ENCODE assay signal across 8 cellular contexts in the genomic region with DNA sequence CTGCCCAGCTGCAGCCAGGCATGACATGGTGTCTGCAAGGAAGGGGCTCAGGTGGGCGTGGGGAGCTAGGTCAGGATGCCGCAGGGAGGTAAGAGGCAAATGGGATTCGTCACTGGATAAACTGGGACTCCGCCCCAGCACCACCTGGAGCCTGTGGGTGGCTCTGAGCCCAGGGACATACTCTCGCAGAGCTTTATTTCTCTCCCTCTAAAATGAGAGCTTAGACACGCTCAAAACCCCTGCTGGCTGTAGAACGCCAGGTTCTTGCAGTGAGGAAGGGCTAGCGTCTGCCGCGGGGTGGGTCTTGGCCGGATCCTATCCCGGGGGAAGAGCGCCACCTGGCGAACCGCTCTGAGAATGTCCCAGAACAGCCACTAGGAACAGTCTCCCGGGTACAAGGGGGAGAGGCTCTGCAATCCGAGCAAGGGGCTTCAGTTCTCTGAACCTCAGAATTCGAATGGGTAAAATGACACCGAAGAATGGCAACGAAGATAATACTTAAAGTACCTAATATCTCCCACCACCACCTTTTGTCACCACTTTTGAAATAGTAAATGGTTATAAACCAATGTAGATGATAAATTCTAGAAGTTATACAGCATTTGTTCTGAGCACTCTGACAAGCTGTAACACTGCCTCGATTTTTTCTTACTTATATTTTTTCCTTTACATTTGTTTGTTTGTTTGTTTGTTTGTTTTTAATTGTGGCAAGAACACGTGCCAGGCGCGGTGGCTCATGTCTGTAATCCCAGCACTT. TPM values are rescaled to one million over a fixed set of nuclear protein-coding genes. Genes with fewer than 3 reads are reported as not detected.
DNase-seq lines count a peak whose midpoint lies in the region; ATAC-seq and TF ChIP-seq lines count a peak whose summit lies in the region.

No MANE protein-coding gene starts in this region.

- TF ChIP-seq POLR2A in gastroesophageal sphincter (IDR thresholded peaks at IDR 0.05), result no peak

- no peak for TF ChIP-seq EP300 in gastroesophageal sphincter (IDR thresholded peaks at IDR 0.05)

- TF ChIP-seq CTCF in LNCAP (IDR thresholded peaks at IDR 0.05) (peak; percentile 92), gastroesophageal sphincter (IDR thresholded peaks at IDR 0.05) (peak; percentile 84 to 92 (median 90)), neutrophil (IDR thresholded peaks at IDR 0.05) (peak; percentile 70)

- WGBS in gastroesophageal sphincter (ENCODE audit: low coverage in 1 of 2), 2 donors, result 11 to 19% methylated on average over 1 to 13 of the region's 24 CpGs

- H3K27ac ChIP-seq in SJSA1 (no peak overlapping the region), gastroesophageal sphincter (no peak overlapping the region), neutrophil (no peak overlapping the region)

- H3K4me3 ChIP-seq in SJSA1 (no peak overlapping the region), gastroesophageal sphincter (peak overlapping the region in 1 of 2 donors; percentile 36), neutrophil (ENCODE audit: low read depth in 1 of 2, low read length in 1 of 2) (no peak overlapping the region)

- H3K4me1 ChIP-seq in SJSA1 (replicated peaks) (peaks cover 3% of the 10 kb centered on the region; the same call in 1 of the 2 replicates), gastroesophageal sphincter (peaks cover 0 to 6% (median 3%) of the 10 kb centered on the region in 3 donors), neutrophil (ENCODE audit: control insufficient read depth in 1 of 2, insufficient read depth in 1 of 2, low read depth in 1 of 2, low read length in 1 of 2) (peaks cover 0 to 4% of the 10 kb centered on the region in 2 experiments)

- H3K36me3 ChIP-seq in SJSA1 (no peaks in the 10 kb centered on the region), gastroesophageal sphincter (no peaks in the 10 kb centered on the region), neutrophil (no peaks in the 10 kb centered on the region)

- peak; percentile 89 for ATAC-seq in GM21529 (IDR thresholded peaks at IDR 0.05; ENCODE audit: unreplicated experiment)
- peak; percentile 88 for ATAC-seq in gastroesophageal sphincter

- H3K9me3 ChIP-seq in SJSA1 (replicated peaks), result no peaks in the 10 kb centered on the region
- no peaks in the 10 kb centered on the region for H3K9me3 ChIP-seq in gastroesophageal sphincter
- no peaks in the 10 kb centered on the region for H3K9me3 ChIP-seq in neutrophil

- H3K27me3 ChIP-seq in SJSA1 (replicated peaks) (no peaks in the 10 kb centered on the region), gastroesophageal sphincter (peaks cover 6% of the 10 kb centered on the region), neutrophil (peaks cover 11% of the 10 kb centered on the region)

- peak; percentile 91 for DNase-seq in DMS 273 (lab: John Stamatoyannopoulos, UW; ENCODE audit: unreplicated experiment)
- peak; percentile 55 to 70 for DNase-seq in SJSA1 (ENCODE audit: low read depth in 1 of 2, low spot score in 2 of 2)
- DNase-seq in activated naive CD4-positive, alpha-beta T cell treated with Interleukin-2 at 50 U/mL for 16 hours, result peak; percentile 76
- peak; percentile 91 for DNase-seq in superior temporal gyrus (ENCODE audit: extremely low spot score)

RNA-seq across cellular contexts. Expression of a gene that starts 53.2 kb away (rescaled TPM):
- 0.24 and 0.78 TPM in 2 replicates for total RNA-seq in SJSA1 (2014; rRNA removed; shearing (Covaris generic))
- 1 to 10 TPM; 2.0 to 6.9 (median 4.8) TPM for total RNA-seq in gastroesophageal sphincter
